In genomic region chr2:104872034-104872865, GRCh38 we compare ENCODE assay signal across 8 cellular contexts.
A peak's percentile ranks its signal among the peaks of the same experiment; 100 is the strongest.
DNase-seq lines count a peak whose midpoint lies in the region; ATAC-seq and TF ChIP-seq lines count a peak whose summit lies in the region.

No MANE protein-coding gene starts in this region.

- H3K9ac ChIP-seq in ES-I3 (ENCODE audit: low read depth, low read length) (peak overlapping the region; percentile 58; the same call in 1 of the 2 replicates), OCI-LY3 (ENCODE audit: low read length) (peak overlapping the region; percentile 64)

- no peak for ATAC-seq in HG03432 (IDR thresholded peaks at IDR 0.05; ENCODE audit: unreplicated experiment)

- H3K9me3 ChIP-seq in ES-I3 (ENCODE audit: control insufficient read depth, insufficient read depth, low read length) (no peaks in the 10 kb centered on the region), OCI-LY3 (ENCODE audit: insufficient read depth, low read length) (no peaks in the 10 kb centered on the region), iPS DF 6.9 (ENCODE audit: control insufficient read depth, insufficient read depth, low read length) (no peaks in the 10 kb centered on the region)

- no peaks in the 10 kb centered on the region for H4K20me1 ChIP-seq in OCI-LY3 (ENCODE audit: insufficient read depth, low read length)

- H3K4me1 ChIP-seq in ES-I3 (ENCODE audit: insufficient read depth, low read length) = peaks cover 5% of the 10 kb centered on the region; the same call in 1 of the 2 replicates
- peaks cover 9% of the 10 kb centered on the region; the same call in 1 of the 2 replicates for H3K4me1 ChIP-seq in OCI-LY3 (ENCODE audit: low read length)
- peaks cover 5% of the 10 kb centered on the region; the same call in 1 of the 2 replicates for H3K4me1 ChIP-seq in iPS DF 6.9 (ENCODE audit: control insufficient read depth, insufficient read depth, low read length)

- no peak for TF ChIP-seq CTCF in OCI-LY3 (IDR thresholded peaks at IDR 0.05; ENCODE audit: low read depth, low read length)

- H3K4me2 ChIP-seq in OCI-LY3 (ENCODE audit: low read length) = peak overlapping the region; percentile 97

- DNase-seq in iPS DF 6.9 (ENCODE audit: low read depth, low spot score) (no peak), putamen (ENCODE audit: low spot score) (peak; percentile 69), NCI-H2029 treated with DMSO at 0.1 percent for 48 hours (lab: John Stamatoyannopoulos, UW) (no peak), RPMI8226 (no peak)
- no peak for DNase-seq in stimulated activated naive CD4-positive, alpha-beta T cell treated with Interleukin-2 at 50 U/mL for 16 hours (lab: John Stamatoyannopoulos, UW)

- H3K27me3 ChIP-seq in OCI-LY3 (ENCODE audit: low read depth, low read length) (peaks cover 27% of the 10 kb centered on the region), iPS DF 6.9 (ENCODE audit: control insufficient read depth, insufficient read depth, low read length) (peaks cover 62% of the 10 kb centered on the region)

- H3K27ac ChIP-seq in OCI-LY3 (ENCODE audit: low read length) = no peak overlapping the region
- H3K27ac ChIP-seq in iPS DF 6.9 (ENCODE audit: low read length) = no peak overlapping the region

- no CpG with 5 or more reads among the region's 59 CpGs for WGBS in iPS DF 6.9 (ENCODE audit: insufficient coverage, insufficient read length)

- H3K36me3 ChIP-seq in ES-I3 (ENCODE audit: insufficient read depth, low read length) (no peaks in the 10 kb centered on the region), OCI-LY3 (replicated peaks; ENCODE audit: low read depth, low read length) (no peaks in the 10 kb centered on the region), iPS DF 6.9 (ENCODE audit: control insufficient read depth, insufficient read depth, low read length) (no peaks in the 10 kb centered on the region)

- no peaks in the 10 kb centered on the region for H3K79me2 ChIP-seq in OCI-LY3 (ENCODE audit: low read length)

- H2AFZ ChIP-seq in OCI-LY3 (ENCODE audit: low read depth, low read length) = peak overlapping the region; percentile 92

- peak overlapping the region; percentile 86 for H3K4me3 ChIP-seq in OCI-LY3 (ENCODE audit: low read length)
- H3K4me3 ChIP-seq in iPS DF 6.9 (ENCODE audit: low read length) = peak overlapping the region; percentile 78; the same call in 1 of the 2 replicates
